In genomic region chr17:51371732-51372151, GRCh38 we compare ENCODE assay signal across 8 cellular contexts.
A peak's percentile ranks its signal among the peaks of the same experiment; 100 is the strongest.
DNase-seq lines count a peak whose midpoint lies in the region; ATAC-seq and TF ChIP-seq lines count a peak whose summit lies in the region.

No MANE protein-coding gene starts in this region.

- H3K4me2 ChIP-seq in SU-DHL-6 (ENCODE audit: low read depth, low read length, poor library complexity, severe bottlenecking): peak overlapping the region; percentile 53

- no peaks in the 10 kb centered on the region for H3K9me2 ChIP-seq in SU-DHL-6 (replicated peaks; ENCODE audit: insufficient read depth, low read length)

- peak; percentile 39 for DNase-seq in NK-92 treated with Interleukin-12 subunit alpha and Interleukin-12 subunit beta, amount 100 ng/mL, for 24 hours (lab: John Stamatoyannopoulos, UW)
- DNase-seq in NK-92 (lab: John Stamatoyannopoulos, UW; ENCODE audit: unreplicated experiment) (no peak), M059J (ENCODE audit: low read depth) (peak; percentile 53), T47D (ENCODE audit: low read depth in 1 of 2, low spot score in 1 of 2) (peak; percentile 44 to 80), iris pigment epithelial cell (ENCODE audit: low read depth) (peak; percentile 64)
- peak in 2 of 3 experiments; percentile 28 to 38 for DNase-seq in stimulated activated CD4-positive, alpha-beta T cell treated with anti-CD3 and anti-CD28 coated beads, TNF-alpha, amount 100 ng/mL, for 24 hours (ENCODE audit: low read depth in 3 of 3)

- no peaks in the 10 kb centered on the region for H3K27me3 ChIP-seq in SU-DHL-6 (ENCODE audit: low read length)

- peak overlapping the region; percentile 34; the same call in 1 of the 2 replicates for H3K27ac ChIP-seq in SU-DHL-6 (ENCODE audit: low read depth, low read length)

- in situ Hi-C loops in T47D (cut with HindIII; ENCODE audit: low pct_unique_long_range_greater_than_20kb, low sequenced_read_pairs): no loop called here

- no peaks in the 10 kb centered on the region for H3K79me2 ChIP-seq in SU-DHL-6 (ENCODE audit: insufficient read depth, low read length)

- peak overlapping the region; percentile 81 for H2AFZ ChIP-seq in SU-DHL-6 (ENCODE audit: low read depth, low read length, severe bottlenecking)

- H4K20me1 ChIP-seq in SU-DHL-6 (ENCODE audit: low read depth, low read length): no peaks in the 10 kb centered on the region

- no peaks in the 10 kb centered on the region for H3K9me3 ChIP-seq in SU-DHL-6 (ENCODE audit: insufficient read depth, low read length)

- no peak for ATAC-seq in GM21367 (IDR thresholded peaks at IDR 0.05; ENCODE audit: unreplicated experiment)

- H3K36me3 ChIP-seq in SU-DHL-6 (ENCODE audit: low read length): no peaks in the 10 kb centered on the region

- peak overlapping the region; percentile 53 for H3K4me3 ChIP-seq in SU-DHL-6 (ENCODE audit: insufficient read depth, low read length, poor library complexity, severe bottlenecking)

- no peaks in the 10 kb centered on the region for H3F3A ChIP-seq in SU-DHL-6 (ENCODE audit: insufficient read depth)

- TF ChIP-seq CTCF in SU-DHL-6 (IDR thresholded peaks at IDR 0.05; ENCODE audit: insufficient read depth, low read length, poor library complexity, severe bottlenecking): peak; percentile 52

- peak overlapping the region; percentile 47 for H3K9ac ChIP-seq in SU-DHL-6 (ENCODE audit: low read length)
